Comparison of ENCODE assay signal across 9 cellular contexts in genomic region chr17:79192503-79193500, GRCh38.
A peak's percentile ranks its signal among the peaks of the same experiment; 100 is the strongest.
DNase-seq lines count a peak whose midpoint lies in the region; ATAC-seq and TF ChIP-seq lines count a peak whose summit lies in the region.
"Had no signal": no experiment of that assay in that cellular context is flagged by ENCODE, and none has a peak within 500 bp of the region (broad histone marks: within the 10 kb centered on the region; RNA-seq: fewer than 3 reads in every experiment).

No MANE protein-coding gene starts in this region.

- H3K4me1 ChIP-seq in spleen: no peaks in the 10 kb centered on the region
- H3K4me1 ChIP-seq: SJSA1 had no signal

- intact Hi-C loops in spleen (cut with DNase I; ENCODE audit: low total_unique reads): no loop called here

- H3K27ac ChIP-seq in spleen: no peak overlapping the region
- H3K27ac ChIP-seq: SJSA1 had no signal

- no peaks in the 10 kb centered on the region for H3K9me3 ChIP-seq in spleen
- H3K9me3 ChIP-seq: SJSA1 had no signal

- peaks cover 2 to 90% (median 38%) of the 10 kb centered on the region in 7 donors for H3K27me3 ChIP-seq in spleen (replicated peaks in 1 of 7)

- H3K4me3 ChIP-seq in spleen: no peak overlapping the region
- H3K4me3 ChIP-seq: SJSA1 had no signal

- no peak for TF ChIP-seq POLR2A in spleen (IDR thresholded peaks at IDR 0.05)

- no peak for ATAC-seq in GM18858 (IDR thresholded peaks at IDR 0.05; ENCODE audit: unreplicated experiment)

- no peaks in the 10 kb centered on the region for H3K36me3 ChIP-seq in spleen
- H3K36me3 ChIP-seq: SJSA1 had no signal

- DNase-seq in Caki2 (ENCODE audit: low read depth) (peak; percentile 47), KBM-7 (peak; percentile 37), islet precursor cell (peak; percentile 91), spleen (no peak), H4 (ENCODE audit: low spot score) (no peak)
- peak; percentile 23 for DNase-seq in activated naive CD4-positive, alpha-beta T cell treated with anti-CD3 and anti-CD28 coated beads, Interleukin-2, amount 50 U/mL, for 16 hours
- DNase-seq in activated CD4-positive, CD25-positive, alpha-beta regulatory T cell (lab: John Stamatoyannopoulos, UW): no peak

- in situ Hi-C loops in Caki2 (cut with HindIII; ENCODE audit: low pct_unique_long_range_greater_than_20kb, low sequenced_read_pairs) (no loop called here), KBM-7 (cut with MboI; ENCODE audit: low pct_unique_long_range_greater_than_20kb, low sequenced_read_pairs) (no loop called here)

- 10 to 21% (median 12%) methylated on average over 7 to 23 of the region's 23 CpGs for WGBS in spleen, 5 donors

- no peak for TF ChIP-seq CTCF in spleen (IDR thresholded peaks at IDR 0.05 in 8 of 11, conservative IDR thresholded peaks at IDR 0.05 in 3 of 11)

Comparison
In these comparisons a context has a peak if more than half of its experiments do, and no peak if none do; other contexts are left out.
1. DNase-seq: peak in Caki2 (single experiment), KBM-7 (single experiment), activated naive CD4-positive, alpha-beta T cell treated with anti-CD3 and anti-CD28 coated beads, Interleukin-2, amount 50 U/mL, for 16 hours (single experiment) and islet precursor cell (single experiment); none in spleen (single experiment), activated CD4-positive, CD25-positive, alpha-beta regulatory T cell (0 of 4) and H4 (single experiment).